ENCODE assay signal across 1 cellular context in the genomic region with DNA sequence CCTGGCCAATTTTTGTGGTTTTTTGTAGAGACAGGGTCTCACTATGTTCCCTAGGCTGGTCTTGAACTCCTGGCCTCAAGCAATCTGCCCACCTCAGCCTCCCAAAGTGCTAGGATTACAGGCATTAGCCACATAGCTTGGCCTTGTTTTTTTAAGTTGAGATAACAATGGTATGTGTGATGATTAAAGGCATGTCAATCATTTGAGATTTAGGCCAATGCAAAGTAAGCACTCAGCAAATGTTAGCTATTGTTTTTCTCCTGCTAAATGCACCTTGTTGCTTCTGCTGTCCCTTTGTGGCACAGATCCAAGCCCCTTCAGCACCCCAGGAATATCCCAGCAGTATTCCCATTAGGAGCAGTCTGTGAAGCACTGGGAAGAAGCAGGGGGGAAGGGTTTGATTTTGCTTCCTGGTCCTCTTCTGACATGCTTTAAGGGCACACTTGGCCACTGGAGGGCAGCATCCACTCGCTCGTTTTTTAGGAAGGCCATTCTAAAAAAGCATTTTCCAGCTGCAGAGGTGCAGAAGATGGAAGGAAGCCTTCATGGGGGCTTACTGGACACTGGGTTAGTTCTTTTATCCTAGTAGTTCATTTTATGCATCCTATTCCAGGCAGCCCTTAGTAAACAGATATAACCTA.
A peak's percentile ranks its signal among the peaks of the same experiment; 100 is the strongest.
TF ChIP-seq lines count a peak whose summit lies in the region.

No MANE protein-coding gene starts in this region.

TF ChIP-seq in HEK293, 187 proteins besides CTCF, POLR2A, EP300 and RAD21 (continued from another document):
- TF ChIP-seq PRDM2 (tag by site-specific recombination; IDR thresholded peaks at IDR 0.05; ENCODE audit: borderline replicate concordance) (no peak), ZIC2 (tag by site-specific recombination; IDR thresholded peaks at IDR 0.05) (peak; percentile 66), SP2 (tag by site-specific recombination; IDR thresholded peaks at IDR 0.05) (no peak), ZNF362 (tag by site-specific recombination; IDR thresholded peaks at IDR 0.05) (peak; percentile 82), ZNF155 (tag by site-specific recombination; IDR thresholded peaks at IDR 0.05) (no peak), ZNF514 (tag by site-specific recombination; IDR thresholded peaks at IDR 0.05) (no peak), MEIS1 (CRISPR knock-in tag; IDR thresholded peaks at IDR 0.05; ENCODE audit: borderline replicate concordance) (no peak), ZBTB8A (tag by site-specific recombination; IDR thresholded peaks at IDR 0.05) (0 out of 2 replicates have a peak, but pooled peaks have one; percentile 15), ZNF169 (tag by site-specific recombination; IDR thresholded peaks at IDR 0.05) (no peak), IKZF3 (tag by site-specific recombination; IDR thresholded peaks at IDR 0.05) (peak; percentile 83), KLF17 (tag by site-specific recombination; IDR thresholded peaks at IDR 0.05) (no peak)
TF ChIP-seq in HEK293: peak in this region for 8.
